In genomic region chr12:108583971-108584370, GRCh38 we compare ENCODE assay signal across 23 cellular contexts. TPM values are rescaled to one million over a fixed set of nuclear protein-coding genes. Genes with fewer than 3 reads are reported as not detected.
A peak's percentile ranks its signal among the peaks of the same experiment; 100 is the strongest.
DNase-seq lines count a peak whose midpoint lies in the region; TF ChIP-seq lines count a peak whose summit lies in the region.
"Had no signal": no experiment of that assay in that cellular context is flagged by ENCODE, and none has a peak within 500 bp of the region (broad histone marks: within the 10 kb centered on the region; RNA-seq: fewer than 3 reads in every experiment).

No MANE protein-coding gene starts in this region.

- no peak for TF ChIP-seq EP300 in suprapubic skin (IDR thresholded peaks at IDR 0.05)

- no peak for TF ChIP-seq CTCF in suprapubic skin (IDR thresholded peaks at IDR 0.05)

- H3K27ac ChIP-seq in urinary bladder (ENCODE audit: low read depth) (peak overlapping the region; percentile 25), suprapubic skin (no peak overlapping the region)
- H3K27ac ChIP-seq: A549, stomach, upper lobe of left lung had no signal

- H3K36me3 ChIP-seq in urinary bladder (ENCODE audit: insufficient read depth) (no peaks in the 10 kb centered on the region), suprapubic skin (no peaks in the 10 kb centered on the region)
- H3K36me3 ChIP-seq: esophagus squamous epithelium, HAP-1, stomach, upper lobe of left lung had no signal

- no peak for TF ChIP-seq POLR2A in suprapubic skin (IDR thresholded peaks at IDR 0.05)

- H3K4me3 ChIP-seq in urinary bladder (ENCODE audit: low read depth, low read length) (no peak overlapping the region), suprapubic skin (no peak overlapping the region)
- H3K4me3 ChIP-seq: A549, esophagus squamous epithelium, HAP-1, stomach, upper lobe of left lung had no signal

- no peaks in the 10 kb centered on the region for H3K4me1 ChIP-seq in urinary bladder (ENCODE audit: insufficient read depth)
- H3K4me1 ChIP-seq in suprapubic skin: peaks cover 24% of the 10 kb centered on the region
- H3K4me1 ChIP-seq: A549, HAP-1, stomach had no signal

- 38% methylated on average over 6 of the region's 6 CpGs for WGBS in urinary bladder
- 56% methylated on average over 5 of the region's 6 CpGs for WGBS in suprapubic skin

- no peaks in the 10 kb centered on the region for H3K9me3 ChIP-seq in suprapubic skin
- H3K9me3 ChIP-seq: A549, esophagus squamous epithelium, HAP-1, stomach, upper lobe of left lung had no signal

- DNase-seq in NCI-H82 (lab: John Stamatoyannopoulos, UW) (peak; percentile 68), NCI-H82 treated with DMSO at 0.1 percent for 48 hours (lab: John Stamatoyannopoulos, UW; ENCODE audit: unreplicated experiment) (no peak), NCI-H345 treated with DMSO at 0.1 percent for 48 hours (lab: John Stamatoyannopoulos, UW; ENCODE audit: unreplicated experiment) (peak; percentile 41), myocyte (ENCODE audit: low read depth) (peak; percentile 96), retina (no peak), suprapubic skin (ENCODE audit: low spot score in 2 of 2) (no peak), UCSD-AML1 (lab: John Stamatoyannopoulos, UW; ENCODE audit: unreplicated experiment) (no peak)
- DNase-seq: activated CD4-positive, CD25-positive, alpha-beta regulatory T cell; activated CD8-positive, alpha-beta T cell treated with anti-CD3 and anti-CD28 coated beads, Interleukin-2, amount 10 ng/mL, durations not matched to agents 7 days and 5 days; activated naive CD4-positive, alpha-beta T cell treated with anti-CD3 and anti-CD28 coated beads, Interleukin-2, amount 10 ng/mL, durations not matched to agents 7 days and 5 days; activated T-cell treated with anti-CD3 and anti-CD28 coated beads, Interleukin-2, amount 50 U/mL, for 48 hours; C1 segment of cervical spinal cord; DMS53; effector CD8-positive, alpha-beta T cell; esophagus squamous epithelium; small intestine; stimulated activated CD4-positive, alpha-beta T cell treated with anti-CD3 and anti-CD28 coated beads, Interleukin-4, amount 100 ng/mL, for 24 hours; stomach had no signal

- H3K27me3 ChIP-seq in suprapubic skin: no peaks in the 10 kb centered on the region
- H3K27me3 ChIP-seq: upper lobe of left lung had no signal

RNA-seq across cellular contexts. Expression of gene TMEM119, which starts 13.9 kb away (rescaled TPM):
- total RNA-seq in myocyte (34.4 and 55.5 TPM in 2 replicates), urinary bladder (62.4 TPM), suprapubic skin (10 to 100 TPM in 1 of 4 donors, 1 to 10 TPM in 2, under 1 TPM in 1; 0.24 to 10.9 (median 6.3) TPM)
- 50.8 TPM for polyA plus RNA-seq in myocyte (2012)
- polyA plus RNA-seq in urinary bladder: 29.4 TPM
- total RNA-seq: activated CD8-positive, alpha-beta T cell treated with anti-CD3 and anti-CD28 coated beads, Interleukin-2, amount 10 ng/mL, durations not matched to agents 7 days and 5 days; SK-MEL-5 had no signal
- polyA plus RNA-seq: A549 had no signal

RNA-seq across cellular contexts. Expression of gene ISCU, which starts 21.6 kb away (rescaled TPM):
- total RNA-seq in myocyte (129 and 149 TPM in 2 replicates), urinary bladder (91.3 TPM), suprapubic skin (100 to 1,000 TPM; 105 to 148 (median 134) TPM)
- polyA plus RNA-seq in myocyte (2012): 188 TPM
- polyA plus RNA-seq in urinary bladder: 210 TPM

RNA-seq across cellular contexts. Expression of gene SART3, which starts 23.0 kb away (rescaled TPM):
- total RNA-seq in myocyte: 39.6 and 43.0 TPM in 2 replicates
- 30.4 TPM for polyA plus RNA-seq in myocyte (2012)
- total RNA-seq in urinary bladder: 60.9 TPM
- 29.3 TPM for polyA plus RNA-seq in urinary bladder
- 10 to 100 TPM; 46.1 to 77.0 (median 62.8) TPM for total RNA-seq in suprapubic skin

RNA-seq across cellular contexts. Expression of gene SELPLG, which starts 49.7 kb away (rescaled TPM):
- total RNA-seq in myocyte (2.4 and 2.9 TPM in 2 replicates), urinary bladder (3.6 TPM), suprapubic skin (1 to 10 TPM; 1.3 to 5.6 (median 3.0) TPM)
- polyA plus RNA-seq in myocyte (2012): 5.1 TPM
- 9.4 TPM for polyA plus RNA-seq in urinary bladder

Comparison
In these comparisons a context has a peak if more than half of its experiments do, and no peak if none do; other contexts are left out.
1. DNase-seq: peak in NCI-H82 (single experiment), NCI-H345 treated with DMSO at 0.1 percent for 48 hours (single experiment) and myocyte (single experiment); none in NCI-H82 treated with DMSO at 0.1 percent for 48 hours (single experiment), retina (single experiment), suprapubic skin (0 of 2) and UCSD-AML1 (single experiment).